ENCODE assay signal across 8 cellular contexts in genomic region chr1:56644941-56645662, GRCh38. TPM values are rescaled to one million over a fixed set of nuclear protein-coding genes. Genes with fewer than 3 reads are reported as not detected.
A peak's percentile ranks its signal among the peaks of the same experiment; 100 is the strongest.
DNase-seq lines count a peak whose midpoint lies in the region; ATAC-seq, FAIRE-seq and TF ChIP-seq lines count a peak whose summit lies in the region.

Gene PRKAA2 (plus strand): TSS chr1:56645314. CDS start chr1:56645388, 74 bp downstream.

- no peaks in the 10 kb centered on the region; the same call in 1 of the 2 replicates for H4K20me1 ChIP-seq in HepG2 (ENCODE audit: insufficient read depth, low read length)

- no TSS peak for BruUV-seq in HepG2 (replicated peaks; lab: Mats Ljungman, UMichigan)

- CTCF ChIA-PET in HepG2 (lab: Yijun Ruan, JAX; ENCODE audit: low intra/inter-chr PET ratio, low total read pairs), result interaction anchor here (1.3 kb wide), 1 partner anchor 64 kb away, joined by 3 read pairs; no protein-coding TSS in a partner anchor

- ATAC-seq in HepG2 (peak; percentile 95), HG03097 (IDR thresholded peaks at IDR 0.05; ENCODE audit: low FRiP score, unreplicated experiment) (no peak), HG02938 (IDR thresholded peaks at IDR 0.05; ENCODE audit: unreplicated experiment) (no peak)

- H3K27ac ChIP-seq in HepG2 (ENCODE audit: extremely low read length, insufficient read depth, low read length), result peak within 1 kb of the TSS; percentile 78
- H3K27ac ChIP-seq in stomach, result peak within 1 kb of the TSS; percentile 74 to 87 (median 82)

- peak within 1 kb of the TSS; percentile 87 for H3K9ac ChIP-seq in HepG2 (ENCODE audit: insufficient read depth, low read depth, low read length)

- peaks cover 46% of the 10 kb centered on the region for H3K79me2 ChIP-seq in HepG2 (ENCODE audit: insufficient read depth, low read length)

- no peaks in the 10 kb centered on the region for H3K36me3 ChIP-seq in HepG2 (replicated peaks in 1 of 2; ENCODE audit: control insufficient read depth in 1 of 2, insufficient read depth in 2 of 2, low read length in 2 of 2)
- H3K36me3 ChIP-seq in stomach, result no peaks in the 10 kb centered on the region

- DNase-seq in C1 segment of cervical spinal cord (lab: John Stamatoyannopoulos, UW), result peak in 10 of 14 donors; percentile 4 to 76 (median 34)
- peak; percentile 44 for DNase-seq in GM20000 (ENCODE audit: low spot score)
- peak; percentile 82 for DNase-seq in NCI-H82 (lab: John Stamatoyannopoulos, UW)
- DNase-seq in cortex of kidney (lab: John Stamatoyannopoulos, UW), result peak; percentile 71
- peak; percentile 41 for DNase-seq in HepG2 (ENCODE audit: low spot score)
- peak; percentile 48 for DNase-seq in stomach

- FAIRE-seq in HepG2 (lab: Jason Lieb, UNC), result no peak

- POLR2A ChIA-PET in HepG2 (lab: Yijun Ruan, JAX), result interaction anchor here (1.0 to 2.3 kb wide), 2 partner anchors 44 to 68 kb away, joined by 4 to 18 read pairs; no protein-coding TSS in a partner anchor

- in situ Hi-C loops in HepG2 (cut with HindIII; ENCODE audit: extremely low pct_ligation_motif_present, low pct_unique_long_range_greater_than_20kb), result loop anchor here (5.0 kb wide), 1 partner anchor 42 kb away; no protein-coding TSS in a partner anchor

- WGBS in HepG2 (ENCODE audit: low lambda C conversion rate), result 0% methylated on average over 20 of the region's 101 CpGs
- 1 to 2% (median 2%) methylated on average over 26 to 101 of the region's 101 CpGs for WGBS in stomach, 5 donors

- H3K9me3 ChIP-seq in HepG2 (ENCODE audit: low read length) (no peaks in the 10 kb centered on the region), stomach (no peaks in the 10 kb centered on the region)

- 0 out of 4 replicates have a peak, but pooled peaks of 1 of the 2 experiments have one; percentile 15 for TF ChIP-seq EP300 in HepG2 (IDR thresholded peaks at IDR 0.05; ENCODE audit: low read depth in 2 of 2, low read length in 2 of 2)
- TF ChIP-seq EP300 in HepG2 (CRISPR knock-in tag; IDR thresholded peaks at IDR 0.05; ENCODE audit: borderline replicate concordance), result no peak
- TF ChIP-seq EP300 in stomach (IDR thresholded peaks at IDR 0.05), result no peak

- TF ChIP-seq CTCF in GM20000 (IDR thresholded peaks at IDR 0.05; ENCODE audit: extremely low read depth, missing control alignments) (no peak), HepG2 (CRISPR knock-in tag; IDR thresholded peaks at IDR 0.05) (peak; percentile 16; the same call in 1 of the 2 replicates), stomach (IDR thresholded peaks at IDR 0.05) (no peak)

- intact Hi-C loops in HepG2 (cut with micrococcal nuclease; ENCODE audit: unreplicated experiment) (loop anchor here (5.0 kb wide), 1 partner anchor 42 kb away; no protein-coding TSS in a partner anchor), stomach (cut with DNase I; ENCODE audit: low total_unique reads) (no loop called here)

- H2AFZ ChIP-seq in HepG2 (ENCODE audit: low read length), result no peak within 1 kb of the TSS

- H3K4me3 ChIP-seq in HepG2 (replicated peaks in 1 of 3; ENCODE audit: insufficient read depth in 1 of 3, low read depth in 2 of 3, low read length in 3 of 3), result peak within 1 kb of the TSS; percentile 69 to 87 (median 80)
- H3K4me3 ChIP-seq in stomach, result peak within 1 kb of the TSS; percentile 71 to 82 (median 74)

- no peak; the same call in none of the 2 replicates for TF ChIP-seq RAD21 in HepG2 (CRISPR knock-in tag; IDR thresholded peaks at IDR 0.05)

- peaks cover 41% of the 10 kb centered on the region for H3K4me1 ChIP-seq in HepG2 (ENCODE audit: insufficient read depth, low read length)
- H3K4me1 ChIP-seq in stomach, result peaks cover 5 to 34% (median 18%) of the 10 kb centered on the region in 4 donors

- H3K4me2 ChIP-seq in HepG2 (ENCODE audit: low read depth, low read length), result peak within 1 kb of the TSS; percentile 76

- TF ChIP-seq POLR2A in HepG2 (IDR thresholded peaks at IDR 0.05; ENCODE audit: insufficient read depth in 1 of 2, low read depth in 2 of 2, low read length in 2 of 2), result peak in 1 of 2 experiments; percentile 79; a peak in 2 of 4 replicates
- TF ChIP-seq POLR2A in stomach (IDR thresholded peaks at IDR 0.05), result no peak

- H3K27me3 ChIP-seq in HepG2 (ENCODE audit: control insufficient read depth in 1 of 2, insufficient read depth in 2 of 2, low read length in 2 of 2) (no peaks in the 10 kb centered on the region; a peak in 1 of 5 replicates), stomach (peaks cover 0 to 18% (median 9%) of the 10 kb centered on the region in 3 donors)

TF ChIP-seq in HepG2, 621 proteins besides CTCF, POLR2A, EP300 and RAD21 (continues in another document):
- no peak for TF ChIP-seq ZNF839 (CRISPR knock-in tag; IDR thresholded peaks at IDR 0.05; ENCODE audit: borderline replicate concordance)
- TF ChIP-seq KMT2A (CRISPR knock-in tag; IDR thresholded peaks at IDR 0.05), result peak; percentile 82
- TF ChIP-seq FOSL1 (CRISPR knock-in tag; IDR thresholded peaks at IDR 0.05; ENCODE audit: borderline replicate concordance), result no peak
- TF ChIP-seq ZNF670 (CRISPR knock-in tag; IDR thresholded peaks at IDR 0.05; ENCODE audit: borderline replicate concordance), result no peak
- TF ChIP-seq CAMTA2 (CRISPR knock-in tag; IDR thresholded peaks at IDR 0.05; ENCODE audit: borderline replicate concordance), result no peak
- TF ChIP-seq ZSCAN31 (CRISPR knock-in tag; IDR thresholded peaks at IDR 0.05; ENCODE audit: low read depth), result no peak; the same call in none of the 2 replicates
- no peak; the same call in 1 of the 2 replicates for TF ChIP-seq SMAD3 (CRISPR knock-in tag; IDR thresholded peaks at IDR 0.05)
- no peak for TF ChIP-seq ZNF180 (CRISPR knock-in tag; IDR thresholded peaks at IDR 0.05; ENCODE audit: borderline replicate concordance, low read depth)
- no peak for TF ChIP-seq TCF7 (IDR thresholded peaks at IDR 0.05; ENCODE audit: low read depth)
- no peak for TF ChIP-seq ISL2 (CRISPR knock-in tag; IDR thresholded peaks at IDR 0.05)
- peak; percentile 93 for TF ChIP-seq HNRNPLL (IDR thresholded peaks at IDR 0.05; ENCODE audit: low read depth, low read length, poor library complexity, severe bottlenecking)
- TF ChIP-seq ZNF264 (CRISPR knock-in tag; IDR thresholded peaks at IDR 0.05), result no peak
- TF ChIP-seq ZNF747 (CRISPR knock-in tag; IDR thresholded peaks at IDR 0.05; ENCODE audit: borderline replicate concordance), result no peak
- TF ChIP-seq RFX3 (CRISPR knock-in tag; IDR thresholded peaks at IDR 0.05), result no peak
- TF ChIP-seq RXRB (CRISPR knock-in tag; IDR thresholded peaks at IDR 0.05; ENCODE audit: borderline replicate concordance), result no peak
- TF ChIP-seq PREB (CRISPR knock-in tag; IDR thresholded peaks at IDR 0.05), result no peak
- no peak for TF ChIP-seq ZNF530 (CRISPR knock-in tag; IDR thresholded peaks at IDR 0.05; ENCODE audit: low read depth)
- peak; percentile 34 for TF ChIP-seq TAF15 (IDR thresholded peaks at IDR 0.05; ENCODE audit: low read depth, low read length, poor library complexity, severe bottlenecking)
- TF ChIP-seq ZFP36L2 (CRISPR knock-in tag; IDR thresholded peaks at IDR 0.05), result no peak

RNA-seq across cellular contexts. Expression of gene PRKAA2, which starts in this region (rescaled TPM):
- total RNA-seq in HepG2 (2016; rRNA removed; fragmentation: Illumina TruSeq; extraction: Trizol), result 6.0 and 8.6 TPM in 2 replicates
- 0.71 and 0.97 TPM in 2 replicates for total RNA-seq in HepG2 (2016; cell fraction: cytosol; rRNA removed; fragmentation: Illumina TruSeq; extraction: Trizol; ENCODE audit: low read depth)
- total RNA-seq in HepG2 (2016; cell fraction: insoluble cytoplasmic fraction; rRNA removed; fragmentation: Illumina TruSeq; extraction: Trizol), result 5.6 and 8.1 TPM in 2 replicates
- 2.4 and 3.1 TPM in 2 replicates for total RNA-seq in HepG2 (2016; cell fraction: membrane; rRNA removed; fragmentation: Illumina TruSeq; extraction: Trizol)
- 9.4 and 10.0 TPM in 2 replicates for total RNA-seq in HepG2 (2016; cell fraction: nucleus; rRNA removed; fragmentation: Illumina TruSeq; extraction: Trizol)
- polyA plus RNA-seq in HepG2 (2011; rRNA removed), result 5.6 and 7.5 TPM in 2 replicates
- polyA plus RNA-seq in HepG2 (2011; cell fraction: cytosol; rRNA removed), result 2.1 and 3.7 TPM in 2 replicates
- polyA plus RNA-seq in HepG2 (2011; cell fraction: nucleus; rRNA removed), result 5.2 and 7.1 TPM in 2 replicates
- polyA plus RNA-seq in HepG2 (2012), result 7.4 and 7.9 TPM in 2 replicates
- polyA plus RNA-seq in HepG2 (2016; cell fraction: cytosol; fragmentation: Illumina TruSeq; extraction: Trizol; ENCODE audit: low read depth), result 0.31 and 0.33 TPM in 2 replicates
- polyA plus RNA-seq in HepG2 (2016; cell fraction: insoluble cytoplasmic fraction; fragmentation: Illumina TruSeq; extraction: Trizol; ENCODE audit: low read depth), result 5.8 TPM in 2 replicates
- 0.77 and 1.1 TPM in 2 replicates for polyA plus RNA-seq in HepG2 (2016; cell fraction: membrane; fragmentation: Illumina TruSeq; extraction: Trizol; ENCODE audit: low read depth)
- polyA plus RNA-seq in HepG2 (2016; cell fraction: nucleus; fragmentation: Illumina TruSeq; extraction: Trizol; ENCODE audit: insufficient read depth, low read depth), result 8.6 and 9.8 TPM in 2 replicates
- 9.3 and 9.6 TPM in 2 replicates for polyA minus RNA-seq in HepG2 (2011; rRNA and poly(A)+ RNA removed; ENCODE audit: low replicate concordance)
- polyA minus RNA-seq in HepG2 (2011; cell fraction: cytosol; rRNA and poly(A)+ RNA removed), result 8.8 and 10.5 TPM in 2 replicates
- 31.1 and 31.5 TPM in 2 replicates for polyA minus RNA-seq in HepG2 (2011; cell fraction: nucleus; rRNA and poly(A)+ RNA removed)
- total RNA-seq in stomach, result 10 to 100 TPM in 3 of 5 donors, 1 to 10 TPM in 2; 2.6 to 15.4 (median 12.1) TPM
- 1 to 10 TPM in 2 of 3 donors, under 1 TPM in 1; 0.93 to 2.0 (median 1.2) TPM for polyA plus RNA-seq in stomach
